In the genomic region with DNA sequence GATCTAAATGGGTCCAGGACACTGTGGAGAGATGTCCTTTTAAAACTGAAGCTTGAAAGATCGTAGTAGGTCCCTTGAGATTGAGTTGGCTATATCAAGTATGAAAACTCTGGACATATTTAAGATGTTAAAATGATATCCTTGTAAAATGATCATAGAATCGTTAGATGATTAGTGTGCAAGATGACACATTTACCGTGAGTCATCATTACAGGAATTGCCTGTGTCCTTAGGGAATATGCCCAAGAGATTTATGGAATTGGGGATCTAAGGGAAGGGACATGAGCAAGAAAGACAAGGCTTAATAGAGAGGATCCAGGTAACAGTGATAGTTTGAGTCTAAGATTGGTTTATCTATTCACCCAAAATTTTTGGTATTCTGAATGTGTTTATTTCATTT, we compare ENCODE assay signal across 22 cellular contexts.
DNase-seq lines count a peak whose midpoint lies in the region; ATAC-seq, FAIRE-seq and TF ChIP-seq lines count a peak whose summit lies in the region.
"Had no signal": no experiment of that assay in that cellular context is flagged by ENCODE, and none has a peak within 500 bp of the region (broad histone marks: within the 10 kb centered on the region; RNA-seq: fewer than 3 reads in every experiment).

No MANE protein-coding gene starts in this region.

- no peak overlapping the region for H3K4me2 ChIP-seq in fibroblast of lung (ENCODE audit: extremely low read depth, insufficient read depth, low read length)
- H3K4me2 ChIP-seq: GM23338, KMS-11, PC-9 had no signal

- H3K4me1 ChIP-seq in RWPE2 (ENCODE audit: insufficient read depth, poor library complexity, severe bottlenecking) (peaks cover 12% of the 10 kb centered on the region), fibroblast of lung (ENCODE audit: control insufficient read depth, extremely low read depth, insufficient read depth, low read length) (no peaks in the 10 kb centered on the region), SJCRH30 (no peaks in the 10 kb centered on the region), left ventricle myocardium inferior (no peaks in the 10 kb centered on the region)
- H3K4me1 ChIP-seq: HAP-1, SJSA1 had no signal

- H3K36me3 ChIP-seq in RWPE2 (ENCODE audit: low read depth) (no peaks in the 10 kb centered on the region), fibroblast of lung (ENCODE audit: control insufficient read depth, insufficient read depth, low read length) (no peaks in the 10 kb centered on the region), SJCRH30 (no peaks in the 10 kb centered on the region), left ventricle myocardium inferior (no peaks in the 10 kb centered on the region)
- H3K36me3 ChIP-seq: HAP-1, SJSA1 had no signal

- H2AFZ ChIP-seq in fibroblast of lung (ENCODE audit: low read length) = no peak overlapping the region
- H2AFZ ChIP-seq: GM23338, PC-9 had no signal

- no peak overlapping the region for H3K27ac ChIP-seq in RWPE2 (ENCODE audit: poor library complexity, severe bottlenecking)
- no peak overlapping the region for H3K27ac ChIP-seq in fibroblast of lung (ENCODE audit: insufficient read depth, low read length)
- H3K27ac ChIP-seq in SJCRH30 = no peak overlapping the region
- no peak overlapping the region for H3K27ac ChIP-seq in left ventricle myocardium inferior (replicated peaks)
- H3K27ac ChIP-seq in substantia nigra (ENCODE audit: low read depth, low read length, poor library complexity, severe bottlenecking) = no peak overlapping the region
- H3K27ac ChIP-seq: HL-60, KMS-11, PC-9, SJSA1 had no signal

- H4K20me1 ChIP-seq in fibroblast of lung (ENCODE audit: control insufficient read depth, extremely low read depth, insufficient read depth, low read length) = no peaks in the 10 kb centered on the region

- peak; percentile 9 for DNase-seq in LoVo (ENCODE audit: low spot score)
- DNase-seq in RWPE2 (ENCODE audit: low spot score) = no peak
- peak; percentile 18 to 37 for DNase-seq in fibroblast of lung (ENCODE audit: low read depth in 2 of 2)
- DNase-seq in urothelium cell line (ENCODE audit: low spot score) = peak; percentile 9
- no peak for DNase-seq in SJCRH30
- no peak for DNase-seq in left ventricle myocardium inferior
- DNase-seq in substantia nigra (lab: John Stamatoyannopoulos, UW) = no peak
- DNase-seq: CD4-positive, CD25-positive, alpha-beta regulatory T cell; COR-L47; DMS79 treated with DMSO at 0.1 percent for 48 hours; NCI-H1417; NCI-H187; NCI-H2107; NCI-H446 treated with DMSO at 0.1 percent for 48 hours; NCI-H526 treated with DMSO at 0.1 percent for 48 hours; PC-9 had no signal

- no peak overlapping the region for H3K4me3 ChIP-seq in RWPE2 (ENCODE audit: severe bottlenecking)
- H3K4me3 ChIP-seq in fibroblast of lung (replicated peaks in 1 of 4; ENCODE audit: control extremely low read depth in 1 of 4, insufficient read depth in 1 of 4, low read depth in 3 of 4, low read length in 4 of 4) = no peak overlapping the region
- no peak overlapping the region for H3K4me3 ChIP-seq in SJCRH30
- no peak overlapping the region for H3K4me3 ChIP-seq in left ventricle myocardium inferior
- H3K4me3 ChIP-seq: GM23338, HAP-1, PC-9, SJSA1 had no signal

- H3K9me3 ChIP-seq in RWPE2 (ENCODE audit: severe bottlenecking) (peaks cover 2% of the 10 kb centered on the region), fibroblast of lung (ENCODE audit: control insufficient read depth, insufficient read depth, low read depth, low read length) (no peaks in the 10 kb centered on the region), SJCRH30 (replicated peaks) (no peaks in the 10 kb centered on the region), left ventricle myocardium inferior (replicated peaks) (no peaks in the 10 kb centered on the region)
- H3K9me3 ChIP-seq: HAP-1, SJSA1 had no signal

- no peaks in the 10 kb centered on the region for H3K27me3 ChIP-seq in RWPE2 (ENCODE audit: insufficient read depth, poor library complexity, severe bottlenecking)
- H3K27me3 ChIP-seq in fibroblast of lung (ENCODE audit: control insufficient read depth, insufficient read depth, low read length) = no peaks in the 10 kb centered on the region
- H3K27me3 ChIP-seq in SJCRH30 = no peaks in the 10 kb centered on the region
- H3K27me3 ChIP-seq in left ventricle myocardium inferior (ENCODE audit: low read depth) = no peaks in the 10 kb centered on the region
- H3K27me3 ChIP-seq: SJSA1 had no signal

- peak; percentile 80 for ATAC-seq in RWPE2 (ENCODE audit: low read depth)
- ATAC-seq: GM23338 had no signal

- no peaks in the 10 kb centered on the region for H3K79me2 ChIP-seq in fibroblast of lung (ENCODE audit: control insufficient read depth, insufficient read depth, low read length)

- TF ChIP-seq CTCF in RWPE2 (IDR thresholded peaks at IDR 0.05; ENCODE audit: poor library complexity, severe bottlenecking) = no peak
- TF ChIP-seq CTCF in fibroblast of lung (conservative IDR thresholded peaks at IDR 0.05 in 1 of 2, IDR thresholded peaks at IDR 0.05 in 1 of 2; ENCODE audit: low read depth in 1 of 2, low read length in 2 of 2) = no peak
- no peak for TF ChIP-seq CTCF in left ventricle myocardium inferior (IDR thresholded peaks at IDR 0.05; ENCODE audit: borderline replicate concordance)

- no peak for FAIRE-seq in urothelium cell line (lab: Jason Lieb, UNC)
- FAIRE-seq: GM12891 had no signal

- intact Hi-C loops in left ventricle myocardium inferior (cut with micrococcal nuclease) = no loop called here

- no peak overlapping the region for H3K9ac ChIP-seq in fibroblast of lung (ENCODE audit: insufficient read depth, low read length)
- H3K9ac ChIP-seq: KMS-11 had no signal

Comparison
In these comparisons a context has a peak if more than half of its experiments do, and no peak if none do; other contexts are left out.
1. DNase-seq: peak in LoVo (single experiment), fibroblast of lung (2 of 2) and urothelium cell line (single experiment); none in RWPE2 (single experiment), SJCRH30 (0 of 2), left ventricle myocardium inferior (single experiment) and substantia nigra (0 of 49).